In genomic region chr7:66844552-66845381, GRCh38 we compare ENCODE assay signal across 8 cellular contexts.
A peak's percentile ranks its signal among the peaks of the same experiment; 100 is the strongest.
DNase-seq lines count a peak whose midpoint lies in the region; ATAC-seq and TF ChIP-seq lines count a peak whose summit lies in the region.

No MANE protein-coding gene starts in this region.

- peak overlapping the region; percentile 72 for H3K4me3 ChIP-seq in GM23338
- peak overlapping the region; percentile 74 for H3K4me3 ChIP-seq in fibroblast of pulmonary artery (replicated peaks; ENCODE audit: low read depth, low read length)

- peaks cover 26% of the 10 kb centered on the region for H3K4me1 ChIP-seq in GM23338 (ENCODE audit: insufficient read depth)

- H3K27me3 ChIP-seq in GM23338 (ENCODE audit: insufficient read depth) = no peaks in the 10 kb centered on the region

- H3K4me3 Mint-ChIP-seq in GM23338 (peak overlapping the region; percentile 97), nephron (peak overlapping the region; percentile 92 to 98 (median 95))
- peak overlapping the region; percentile 96 for H3K4me3 Mint-ChIP-seq in stimulated activated naive CD8-positive, alpha-beta T cell treated with anti-CD3 and anti-CD28 coated beads, Interleukin-15, Interleukin-2, amounts not matched to agents 100 ng/mL and 50 ng/mL, for 24 hours

- no peaks in the 10 kb centered on the region for H3K36me3 ChIP-seq in GM23338 (ENCODE audit: insufficient read depth)

- H3F3A ChIP-seq in GM23338 (replicated peaks; ENCODE audit: low read depth) = peaks cover 5% of the 10 kb centered on the region; the same call in 1 of the 2 replicates

- no peaks in the 10 kb centered on the region for H3K9me2 ChIP-seq in GM23338 (ENCODE audit: insufficient read depth)

- DNase-seq in EL (peak; percentile 97), GM23338 (ENCODE audit: low spot score) (peak; percentile 97), LHCN-M2 (ENCODE audit: low read depth) (peak; percentile 99), RPMI8226 (peak; percentile 100), fibroblast of pulmonary artery (ENCODE audit: low read depth) (peak; percentile 99)
- peak; percentile 98 for DNase-seq in activated T-helper 9 cell treated with anti-CD3 and anti-CD28 coated beads, Interleukin-2, amount 50 U/mL, for 16 hours (ENCODE audit: low read depth)

- peaks cover 3% of the 10 kb centered on the region; the same call in 1 of the 3 replicates for H3K9me3 Mint-ChIP-seq in GM23338
- H3K9me3 Mint-ChIP-seq in nephron = no peaks in the 10 kb centered on the region
- H3K9me3 Mint-ChIP-seq in stimulated activated naive CD8-positive, alpha-beta T cell treated with anti-CD3 and anti-CD28 coated beads, Interleukin-15, Interleukin-2, amounts not matched to agents 100 ng/mL and 50 ng/mL, for 24 hours = no peaks in the 10 kb centered on the region

- no peaks in the 10 kb centered on the region for H3K36me3 Mint-ChIP-seq in GM23338 (ENCODE audit: low read depth)
- no peaks in the 10 kb centered on the region for H3K36me3 Mint-ChIP-seq in nephron (ENCODE audit: low read depth)
- peaks cover 3% of the 10 kb centered on the region for H3K36me3 Mint-ChIP-seq in stimulated activated naive CD8-positive, alpha-beta T cell treated with anti-CD3 and anti-CD28 coated beads, Interleukin-15, Interleukin-2, amounts not matched to agents 100 ng/mL and 50 ng/mL, for 24 hours (ENCODE audit: low read depth)

- H3K27me3 Mint-ChIP-seq in GM23338 (ENCODE audit: insufficient read depth, low read depth, poor library complexity) = peaks cover 16% of the 10 kb centered on the region
- no peaks in the 10 kb centered on the region for H3K27me3 Mint-ChIP-seq in nephron (ENCODE audit: low read depth)
- H3K27me3 Mint-ChIP-seq in stimulated activated naive CD8-positive, alpha-beta T cell treated with anti-CD3 and anti-CD28 coated beads, Interleukin-15, Interleukin-2, amounts not matched to agents 100 ng/mL and 50 ng/mL, for 24 hours = peaks cover 3% of the 10 kb centered on the region

- no peak for TF ChIP-seq CTCF in GM23338 (conservative IDR thresholded peaks at IDR 0.05; ENCODE audit: low read depth in 2 of 2)
- TF ChIP-seq CTCF in fibroblast of pulmonary artery (IDR thresholded peaks at IDR 0.05; ENCODE audit: low read length, missing control alignments) = peak; percentile 10
- peak; percentile 29 to 35 (median 31) for TF ChIP-seq CTCF in nephron (IDR thresholded peaks at IDR 0.05; ENCODE audit: unreplicated experiment in 3 of 3)

- no peaks in the 10 kb centered on the region for H4K20me1 ChIP-seq in GM23338 (replicated peaks; ENCODE audit: insufficient read depth)

- peak overlapping the region; percentile 100 for H3K27ac Mint-ChIP-seq in GM23338
- peak overlapping the region; percentile 98 to 100 (median 99) for H3K27ac Mint-ChIP-seq in nephron
- H3K27ac Mint-ChIP-seq in stimulated activated naive CD8-positive, alpha-beta T cell treated with anti-CD3 and anti-CD28 coated beads, Interleukin-15, Interleukin-2, amounts not matched to agents 100 ng/mL and 50 ng/mL, for 24 hours = peak overlapping the region; percentile 98

- H3K4me2 ChIP-seq in GM23338 = peak overlapping the region; percentile 99

- H3K79me2 ChIP-seq in GM23338 (replicated peaks; ENCODE audit: insufficient read depth) = peaks cover 8% of the 10 kb centered on the region; the same call in 1 of the 2 replicates

- peak overlapping the region; percentile 99 for H3K27ac ChIP-seq in GM23338 (ENCODE audit: low read depth)

- H3K4me1 Mint-ChIP-seq in GM23338 (peaks cover 35% of the 10 kb centered on the region), nephron (peaks cover 23% of the 10 kb centered on the region)
- H3K4me1 Mint-ChIP-seq in stimulated activated naive CD8-positive, alpha-beta T cell treated with anti-CD3 and anti-CD28 coated beads, Interleukin-15, Interleukin-2, amounts not matched to agents 100 ng/mL and 50 ng/mL, for 24 hours (ENCODE audit: low read depth) = peaks cover 34% of the 10 kb centered on the region

- H2AFZ ChIP-seq in GM23338 = no peak overlapping the region; the same call in 1 of the 2 replicates

- peak; percentile 79 for ATAC-seq in GM23338

TF ChIP-seq in GM23338, 12 proteins besides CTCF, POLR2A, EP300 and RAD21:
- TF ChIP-seq POLR2AphosphoS5 (IDR thresholded peaks at IDR 0.05; ENCODE audit: low read depth) (peak; percentile 98), EZH2phosphoT487 (IDR thresholded peaks at IDR 0.05; ENCODE audit: unreplicated experiment) (no peak), ETS1 (IDR thresholded peaks at IDR 0.05) (peak; percentile 66), ZNF331 (CRISPR knock-in tag; IDR thresholded peaks at IDR 0.05; ENCODE audit: low read depth) (no peak), CREB1 (CRISPR knock-in tag; IDR thresholded peaks at IDR 0.05; ENCODE audit: low read depth) (peak; percentile 100), JUNB (IDR thresholded peaks at IDR 0.05; ENCODE audit: unreplicated experiment) (no peak)
- TF ChIP-seq, protein P1, sequence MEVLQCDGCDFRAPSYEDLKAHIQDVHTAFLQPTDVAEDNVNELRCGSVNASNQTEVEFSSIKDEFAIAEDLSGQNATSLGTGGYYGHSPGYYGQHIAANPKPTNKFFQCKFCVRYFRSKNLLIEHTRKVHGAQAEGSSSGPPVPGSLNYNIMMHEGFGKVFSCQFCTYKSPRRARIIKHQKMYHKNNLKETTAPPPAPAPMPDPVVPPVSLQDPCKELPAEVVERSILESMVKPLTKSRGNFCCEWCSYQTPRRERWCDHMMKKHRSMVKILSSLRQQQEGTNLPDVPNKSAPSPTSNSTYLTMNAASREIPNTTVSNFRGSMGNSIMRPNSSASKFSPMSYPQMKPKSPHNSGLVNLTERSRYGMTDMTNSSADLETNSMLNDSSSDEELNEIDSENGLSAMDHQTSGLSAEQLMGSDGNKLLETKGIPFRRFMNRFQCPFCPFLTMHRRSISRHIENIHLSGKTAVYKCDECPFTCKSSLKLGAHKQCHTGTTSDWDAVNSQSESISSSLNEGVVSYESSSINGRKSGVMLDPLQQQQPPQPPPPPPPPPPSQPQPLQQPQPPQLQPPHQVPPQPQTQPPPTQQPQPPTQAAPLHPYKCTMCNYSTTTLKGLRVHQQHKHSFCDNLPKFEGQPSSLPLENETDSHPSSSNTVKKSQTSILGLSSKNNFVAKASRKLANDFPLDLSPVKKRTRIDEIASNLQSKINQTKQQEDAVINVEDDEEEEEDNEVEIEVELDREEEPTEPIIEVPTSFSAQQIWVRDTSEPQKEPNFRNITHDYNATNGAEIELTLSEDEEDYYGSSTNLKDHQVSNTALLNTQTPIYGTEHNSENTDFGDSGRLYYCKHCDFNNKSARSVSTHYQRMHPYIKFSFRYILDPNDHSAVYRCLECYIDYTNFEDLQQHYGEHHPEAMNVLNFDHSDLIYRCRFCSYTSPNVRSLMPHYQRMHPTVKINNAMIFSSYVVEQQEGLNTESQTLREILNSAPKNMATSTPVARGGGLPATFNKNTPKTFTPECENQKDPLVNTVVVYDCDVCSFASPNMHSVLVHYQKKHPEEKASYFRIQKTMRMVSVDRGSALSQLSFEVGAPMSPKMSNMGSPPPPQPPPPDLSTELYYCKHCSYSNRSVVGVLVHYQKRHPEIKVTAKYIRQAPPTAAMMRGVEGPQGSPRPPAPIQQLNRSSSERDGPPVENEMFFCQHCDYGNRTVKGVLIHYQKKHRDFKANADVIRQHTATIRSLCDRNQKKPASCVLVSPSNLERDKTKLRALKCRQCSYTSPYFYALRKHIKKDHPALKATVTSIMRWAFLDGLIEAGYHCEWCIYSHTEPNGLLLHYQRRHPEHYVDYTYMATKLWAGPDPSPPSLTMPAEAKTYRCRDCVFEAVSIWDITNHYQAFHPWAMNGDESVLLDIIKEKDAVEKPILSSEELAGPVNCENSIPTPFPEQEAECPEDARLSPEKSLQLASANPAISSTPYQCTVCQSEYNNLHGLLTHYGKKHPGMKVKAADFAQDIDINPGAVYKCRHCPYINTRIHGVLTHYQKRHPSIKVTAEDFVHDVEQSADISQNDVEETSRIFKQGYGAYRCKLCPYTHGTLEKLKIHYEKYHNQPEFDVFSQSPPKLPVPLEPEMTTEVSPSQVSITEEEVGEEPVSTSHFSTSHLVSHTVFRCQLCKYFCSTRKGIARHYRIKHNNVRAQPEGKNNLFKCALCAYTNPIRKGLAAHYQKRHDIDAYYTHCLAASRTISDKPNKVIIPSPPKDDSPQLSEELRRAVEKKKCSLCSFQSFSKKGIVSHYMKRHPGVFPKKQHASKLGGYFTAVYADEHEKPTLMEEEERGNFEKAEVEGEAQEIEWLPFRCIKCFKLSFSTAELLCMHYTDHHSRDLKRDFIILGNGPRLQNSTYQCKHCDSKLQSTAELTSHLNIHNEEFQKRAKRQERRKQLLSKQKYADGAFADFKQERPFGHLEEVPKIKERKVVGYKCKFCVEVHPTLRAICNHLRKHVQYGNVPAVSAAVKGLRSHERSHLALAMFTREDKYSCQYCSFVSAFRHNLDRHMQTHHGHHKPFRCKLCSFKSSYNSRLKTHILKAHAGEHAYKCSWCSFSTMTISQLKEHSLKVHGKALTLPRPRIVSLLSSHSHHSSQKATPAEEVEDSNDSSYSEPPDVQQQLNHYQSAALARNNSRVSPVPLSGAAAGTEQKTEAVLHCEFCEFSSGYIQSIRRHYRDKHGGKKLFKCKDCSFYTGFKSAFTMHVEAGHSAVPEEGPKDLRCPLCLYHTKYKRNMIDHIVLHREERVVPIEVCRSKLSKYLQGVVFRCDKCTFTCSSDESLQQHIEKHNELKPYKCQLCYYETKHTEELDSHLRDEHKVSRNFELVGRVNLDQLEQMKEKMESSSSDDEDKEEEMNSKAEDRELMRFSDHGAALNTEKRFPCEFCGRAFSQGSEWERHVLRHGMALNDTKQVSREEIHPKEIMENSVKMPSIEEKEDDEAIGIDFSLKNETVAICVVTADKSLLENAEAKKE (CRISPR knock-in tag; IDR thresholded peaks at IDR 0.05) = no peak

Comparison
In these comparisons a context has a peak if more than half of its experiments do, and no peak if none do; other contexts are left out.
1. Peak in every context shown above with its lines: DNase-seq, ATAC-seq, H3K4me3 ChIP-seq and H3K27ac ChIP-seq.
2. CTCF ChIP-seq: peak in fibroblast of pulmonary artery (single experiment) and nephron (3 of 3); none in GM23338 (0 of 2).